25 cellular contexts compared by ENCODE assay signal in the genomic region with DNA sequence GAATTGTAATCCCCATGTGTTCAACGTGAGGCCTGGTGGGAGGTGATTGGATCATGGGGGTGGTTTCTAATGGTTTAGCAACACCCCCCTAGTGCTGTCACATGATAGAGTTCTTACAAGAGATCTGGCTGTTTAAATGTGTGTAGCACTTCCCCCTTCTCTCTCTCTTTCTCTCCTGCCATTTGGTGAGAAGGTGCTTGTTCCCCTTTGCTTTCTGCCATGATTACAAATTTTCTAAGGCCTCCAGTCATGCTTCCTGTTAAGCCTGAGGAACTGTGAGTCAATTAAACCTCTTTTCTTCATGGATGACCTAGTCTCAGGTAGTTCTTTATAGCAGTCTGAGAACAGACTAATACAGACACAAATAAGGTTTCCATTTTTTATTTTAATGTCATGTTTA.
DNase-seq lines count a peak whose midpoint lies in the region; ATAC-seq and TF ChIP-seq lines count a peak whose summit lies in the region.
"Had no signal": no experiment of that assay in that cellular context is flagged by ENCODE, and none has a peak within 500 bp of the region (broad histone marks: within the 10 kb centered on the region; RNA-seq: fewer than 3 reads in every experiment).

No MANE protein-coding gene starts in this region.

- ATAC-seq in foreskin keratinocyte (peak; percentile 46), GM21390 (IDR thresholded peaks at IDR 0.05; ENCODE audit: unreplicated experiment) (no peak)

- H3K4me1 Mint-ChIP-seq in endodermal cell, result no peaks in the 10 kb centered on the region
- H3K4me1 Mint-ChIP-seq: CD4-positive, CD25-positive, alpha-beta regulatory T cell; nephron had no signal

- H3K79me2 ChIP-seq in OCI-LY7 (ENCODE audit: insufficient read depth, low read depth, low read length), result no peaks in the 10 kb centered on the region

- H3K9me3 ChIP-seq in OCI-LY7 (ENCODE audit: low read length), result no peaks in the 10 kb centered on the region
- H3K9me3 ChIP-seq in endodermal cell (ENCODE audit: control insufficient read depth, low read length), result no peaks in the 10 kb centered on the region
- H3K9me3 ChIP-seq: colonic mucosa, left ventricle myocardium inferior, suprapubic skin had no signal

- TF ChIP-seq CTCF in OCI-LY7 (conservative IDR thresholded peaks at IDR 0.05; ENCODE audit: low read length) (no peak), foreskin keratinocyte (conservative IDR thresholded peaks at IDR 0.05) (no peak), endodermal cell (conservative IDR thresholded peaks at IDR 0.05) (no peak)

- H2AFZ ChIP-seq in OCI-LY7 (ENCODE audit: low read length), result peak overlapping the region; percentile 48

- no peak overlapping the region for H3K4me3 Mint-ChIP-seq in endodermal cell
- H3K4me3 Mint-ChIP-seq: CD4-positive, CD25-positive, alpha-beta regulatory T cell; nephron; T-helper 1 cell treated with Interleukin-12 subunit alpha and Interleukin-12 subunit beta and Interleukin-4 antibody, amounts not matched to agents 30 μg/mL and 1 μg/mL, for 36 hours had no signal

- H3K27ac ChIP-seq in OCI-LY7 (ENCODE audit: low read depth, low read length, poor library complexity, severe bottlenecking) (no peak overlapping the region), foreskin keratinocyte (no peak overlapping the region), endodermal cell (ENCODE audit: low read depth, low read length) (no peak overlapping the region)
- H3K27ac ChIP-seq: brain microvascular endothelial cell, colonic mucosa, left ventricle myocardium inferior, suprapubic skin had no signal

- DNase-seq in DMS53 (lab: John Stamatoyannopoulos, UW), result peak; percentile 50
- peak; percentile 17 for DNase-seq in HT1080 (ENCODE audit: low read depth)
- DNase-seq in OCI-LY7 (ENCODE audit: low spot score), result peak; percentile 6
- DNase-seq in foreskin keratinocyte, result no peak
- DNase-seq in endodermal cell, result no peak
- no peak for DNase-seq in COR-L47 (lab: John Stamatoyannopoulos, UW)
- no peak for DNase-seq in 8988T
- DNase-seq: activated CD4-positive, alpha-beta T cell treated with anti-CD3 and anti-CD28 coated beads, Interleukin-2, amount 50 U/mL, for 4 hours; activated CD8-positive, alpha-beta memory T cell treated with anti-CD3 and anti-CD28 coated beads, Interleukin-2, amount 50 U/mL, for 48 hours; brain microvascular endothelial cell; CD4-positive, CD25-positive, alpha-beta regulatory T cell; colonic mucosa; DND-41; head of caudate nucleus; left ventricle myocardium inferior; midbrain; MM.1S; NCI-H1930; NCI-H345; NK-92 treated with Interleukin-12 subunit alpha and Interleukin-12 subunit beta, amount 100 ng/mL, for 24 hours; SHP77 treated with DMSO at 0.1 percent for 48 hours had no signal

- H3K27ac Mint-ChIP-seq in endodermal cell, result no peak overlapping the region
- H3K27ac Mint-ChIP-seq: CD4-positive, CD25-positive, alpha-beta regulatory T cell; T-helper 1 cell treated with Interleukin-12 subunit alpha and Interleukin-12 subunit beta and Interleukin-4 antibody, amounts not matched to agents 30 μg/mL and 1 μg/mL, for 36 hours had no signal

- no peaks in the 10 kb centered on the region for H3K27me3 Mint-ChIP-seq in endodermal cell (ENCODE audit: insufficient read depth)

- intact Hi-C loops in OCI-LY7 (cut with micrococcal nuclease; ENCODE audit: unreplicated experiment), result no loop called here

- no peak overlapping the region for H3K4me2 ChIP-seq in OCI-LY7 (ENCODE audit: low read length)

- H4K20me1 ChIP-seq in OCI-LY7 (ENCODE audit: insufficient read depth, low read length), result no peaks in the 10 kb centered on the region

- WGBS in endodermal cell (ENCODE audit: insufficient coverage in 1 of 2, insufficient read length in 1 of 2), 2 experiments, result 80% methylated on average over 1 of the region's 1 CpG; no CpG with 5 or more reads in 1 of the 2 experiments

- H3K27me3 ChIP-seq in foreskin keratinocyte (no peaks in the 10 kb centered on the region), endodermal cell (ENCODE audit: control insufficient read depth, insufficient read depth, low read length, poor library complexity, severe bottlenecking) (no peaks in the 10 kb centered on the region)
- H3K27me3 ChIP-seq: brain microvascular endothelial cell, colonic mucosa, suprapubic skin had no signal

- no peaks in the 10 kb centered on the region for H3K36me3 Mint-ChIP-seq in endodermal cell (ENCODE audit: low read depth)
- H3K36me3 Mint-ChIP-seq: CD4-positive, CD25-positive, alpha-beta regulatory T cell had no signal

- no TSS peak for BruUV-seq in OCI-LY7 (replicated peaks; lab: Mats Ljungman, UMichigan)

- H3K36me3 ChIP-seq in OCI-LY7 (ENCODE audit: insufficient read depth, low read length), result no peaks in the 10 kb centered on the region
- H3K36me3 ChIP-seq in endodermal cell (ENCODE audit: control insufficient read depth, insufficient read depth, low read length), result no peaks in the 10 kb centered on the region
- H3K36me3 ChIP-seq: brain microvascular endothelial cell, colonic mucosa, left ventricle myocardium inferior, suprapubic skin had no signal

- H3K9ac ChIP-seq in endodermal cell (ENCODE audit: extremely low read depth, low read length, poor library complexity, severe bottlenecking), result no peak overlapping the region

- H3K9me2 ChIP-seq in OCI-LY7 (ENCODE audit: insufficient read depth, low read length), result no peaks in the 10 kb centered on the region

- CTCF ChIA-PET in OCI-LY7 (lab: Charles Lee; ENCODE audit: unreplicated experiment), result no interaction called here

- H3K9me3 Mint-ChIP-seq in endodermal cell, result no peaks in the 10 kb centered on the region
- H3K9me3 Mint-ChIP-seq: T-helper 1 cell treated with Interleukin-12 subunit alpha and Interleukin-12 subunit beta and Interleukin-4 antibody, amounts not matched to agents 30 μg/mL and 1 μg/mL, for 36 hours had no signal

- peaks cover 19% of the 10 kb centered on the region for H3K4me1 ChIP-seq in OCI-LY7 (ENCODE audit: insufficient read depth, low read length, poor library complexity, severe bottlenecking)
- no peaks in the 10 kb centered on the region for H3K4me1 ChIP-seq in foreskin keratinocyte
- no peaks in the 10 kb centered on the region for H3K4me1 ChIP-seq in endodermal cell (ENCODE audit: control insufficient read depth, insufficient read depth, low read length)
- H3K4me1 ChIP-seq: colonic mucosa, suprapubic skin had no signal

- POLR2A ChIA-PET in OCI-LY7 (lab: Charles Lee), result no interaction called here

- H3K4me3 ChIP-seq in OCI-LY7 (ENCODE audit: low read depth, low read length, poor library complexity, severe bottlenecking) (no peak overlapping the region), endodermal cell (ENCODE audit: low read length) (no peak overlapping the region)
- H3K4me3 ChIP-seq: colonic mucosa, left ventricle myocardium inferior, suprapubic skin had no signal

Comparison
In these comparisons a context has a peak if more than half of its experiments do, and no peak if none do; other contexts are left out.
1. DNase-seq: peak in DMS53 (single experiment), HT1080 (single experiment) and OCI-LY7 (single experiment); none in foreskin keratinocyte (0 of 2), endodermal cell (single experiment), COR-L47 (single experiment) and 8988T (single experiment).